ENCODE assay signal across 23 cellular contexts in the genomic region with DNA sequence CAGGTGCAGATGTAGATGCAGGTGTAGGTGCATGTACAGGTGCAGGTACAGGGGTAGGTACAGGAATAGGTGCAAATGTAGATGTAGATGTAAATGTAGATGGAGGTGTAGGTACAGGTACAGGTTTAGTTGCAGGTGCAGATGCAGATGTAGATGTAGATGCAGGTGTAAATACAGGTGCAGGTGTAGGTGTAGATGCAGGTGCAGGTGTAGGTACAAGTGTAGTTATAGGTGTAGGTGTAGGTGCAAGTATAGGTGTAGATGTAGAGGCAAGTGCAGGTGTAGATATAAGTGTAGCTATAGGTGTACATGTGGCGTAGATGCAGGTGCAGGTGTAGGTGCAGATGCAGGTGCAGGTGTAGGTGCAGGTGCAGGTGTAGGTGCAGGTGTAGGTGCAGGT. TPM values are rescaled to one million over a fixed set of nuclear protein-coding genes. Genes with fewer than 3 reads are reported as not detected.
A peak's percentile ranks its signal among the peaks of the same experiment; 100 is the strongest.
DNase-seq lines count a peak whose midpoint lies in the region; ATAC-seq and TF ChIP-seq lines count a peak whose summit lies in the region.
"Had no signal": no experiment of that assay in that cellular context is flagged by ENCODE, and none has a peak within 500 bp of the region (broad histone marks: within the 10 kb centered on the region; RNA-seq: fewer than 3 reads in every experiment).

No MANE protein-coding gene starts in this region.

- H3K36me3 Mint-ChIP-seq in neural progenitor cell, result no peaks in the 10 kb centered on the region
- H3K36me3 Mint-ChIP-seq: CD14-positive monocyte; CD4-positive, alpha-beta memory T cell; CD4-positive, CD25-positive, alpha-beta regulatory T cell; CD8-positive, alpha-beta memory T cell had no signal

- H3K27me3 ChIP-seq in RWPE2 (ENCODE audit: insufficient read depth, poor library complexity, severe bottlenecking) (peaks cover 35% of the 10 kb centered on the region), neural progenitor cell (peaks cover 76% of the 10 kb centered on the region), trophoblast cell (ENCODE audit: insufficient read depth, low read length) (no peaks in the 10 kb centered on the region), mammary epithelial cell (ENCODE audit: insufficient read depth, low read length) (peaks cover 3% of the 10 kb centered on the region)
- H3K27me3 ChIP-seq: BE2C, BLaER1 had no signal

- H3K23ac ChIP-seq in trophoblast cell (ENCODE audit: low read length), result no peak overlapping the region

- H3K9me3 ChIP-seq in RWPE2 (ENCODE audit: severe bottlenecking) (no peaks in the 10 kb centered on the region), neural progenitor cell (ENCODE audit: low read depth) (no peaks in the 10 kb centered on the region), trophoblast cell (ENCODE audit: insufficient read depth, low read depth, low read length) (peaks cover 10% of the 10 kb centered on the region), mammary epithelial cell (replicated peaks; ENCODE audit: insufficient read depth, low read length) (no peaks in the 10 kb centered on the region)
- H3K9me3 ChIP-seq: BE2C, BLaER1 had no signal

- no peak overlapping the region for H2BK12ac ChIP-seq in trophoblast cell (ENCODE audit: low read length)

- H3K27me3 Mint-ChIP-seq in neural progenitor cell (ENCODE audit: insufficient read depth, low read depth), result peaks cover 14% of the 10 kb centered on the region
- H3K27me3 Mint-ChIP-seq: CD4-positive, CD25-positive, alpha-beta regulatory T cell had no signal

- TF ChIP-seq CTCF in RWPE2 (IDR thresholded peaks at IDR 0.05; ENCODE audit: poor library complexity, severe bottlenecking) (no peak), neural progenitor cell (IDR thresholded peaks at IDR 0.05) (no peak), mammary epithelial cell (conservative IDR thresholded peaks at IDR 0.05 in 1 of 2, IDR thresholded peaks at IDR 0.05 in 1 of 2; ENCODE audit: extremely low read depth in 1 of 2, insufficient read depth in 1 of 2, low read depth in 1 of 2, low read length in 2 of 2) (no peak)

- H3K4ac ChIP-seq in trophoblast cell (ENCODE audit: low read depth, low read length), result no peak overlapping the region

- H2AFZ ChIP-seq in neural progenitor cell (replicated peaks), result no peak overlapping the region
- H2AFZ ChIP-seq in trophoblast cell (ENCODE audit: insufficient read depth, low read length, poor library complexity), result no peak overlapping the region
- no peak overlapping the region for H2AFZ ChIP-seq in mammary epithelial cell (ENCODE audit: low read depth, low read length)

- peak overlapping the region; percentile 6 for H3K27ac Mint-ChIP-seq in neural progenitor cell
- H3K27ac Mint-ChIP-seq: CD4-positive, CD25-positive, alpha-beta regulatory T cell; CD8-positive, alpha-beta memory T cell had no signal

- BruUV-seq in mammary epithelial cell (replicated peaks; lab: Mats Ljungman, UMichigan), result no TSS peak

- no peak overlapping the region for H2BK120ac ChIP-seq in trophoblast cell (ENCODE audit: insufficient read depth, low read length, poor library complexity)

- dilution Hi-C loops in mammary epithelial cell (cut with HindIII; ENCODE audit: low sequenced_read_pairs), result no loop called here

- no peak overlapping the region for H3K14ac ChIP-seq in trophoblast cell (ENCODE audit: low read length)

- H4K12ac ChIP-seq in trophoblast cell (ENCODE audit: low read depth, low read length), result no peak overlapping the region

- H3K9ac ChIP-seq in neural progenitor cell (no peak overlapping the region), trophoblast cell (ENCODE audit: low read length) (no peak overlapping the region), mammary epithelial cell (ENCODE audit: insufficient read depth, low read length) (no peak overlapping the region)
- H3K9ac ChIP-seq: BLaER1 had no signal

- no peak overlapping the region for H3K4me2 ChIP-seq in neural progenitor cell
- no peak overlapping the region for H3K4me2 ChIP-seq in trophoblast cell (ENCODE audit: low read length)
- H3K4me2 ChIP-seq in mammary epithelial cell (ENCODE audit: insufficient read depth, low read depth, low read length), result no peak overlapping the region
- H3K4me2 ChIP-seq: BLaER1 had no signal

- no peak overlapping the region for H4K8ac ChIP-seq in trophoblast cell (ENCODE audit: low read depth, low read length)

- ATAC-seq in RWPE2 (ENCODE audit: low read depth) (no peak), GM21526 (IDR thresholded peaks at IDR 0.05; ENCODE audit: low FRiP score, unreplicated experiment) (no peak)
- ATAC-seq: GM12878 had no signal

- H3K4me1 ChIP-seq in RWPE2 (ENCODE audit: insufficient read depth, poor library complexity, severe bottlenecking), result peaks cover 19% of the 10 kb centered on the region
- no peaks in the 10 kb centered on the region for H3K4me1 ChIP-seq in neural progenitor cell
- H3K4me1 ChIP-seq in trophoblast cell (ENCODE audit: control insufficient read depth in 1 of 2, insufficient read depth in 2 of 2, low read length in 2 of 2), result no peaks in the 10 kb centered on the region
- H3K4me1 ChIP-seq in mammary epithelial cell (ENCODE audit: insufficient read depth, low read length), result peaks cover 7% of the 10 kb centered on the region
- H3K4me1 ChIP-seq: BE2C, BLaER1 had no signal

- H2AK5ac ChIP-seq in trophoblast cell (ENCODE audit: low read length), result no peak overlapping the region

- H2BK5ac ChIP-seq in trophoblast cell (ENCODE audit: low read depth, low read length, poor library complexity), result no peak overlapping the region

- H3K4me3 ChIP-seq in RWPE2 (ENCODE audit: severe bottlenecking), result no peak overlapping the region
- H3K4me3 ChIP-seq in neural progenitor cell, result no peak overlapping the region
- peak overlapping the region; percentile 37 for H3K4me3 ChIP-seq in trophoblast cell (ENCODE audit: low read depth, low read length)
- H3K4me3 ChIP-seq in mammary epithelial cell (replicated peaks in 1 of 3; ENCODE audit: insufficient read depth in 1 of 3, low read depth in 2 of 3, low read length in 3 of 3), result no peak overlapping the region
- H3K4me3 ChIP-seq: BLaER1, GM12878 had no signal

- H3K9me3 Mint-ChIP-seq in neural progenitor cell, result no peaks in the 10 kb centered on the region

- in situ Hi-C loops in mammary epithelial cell (cut with MboI; ENCODE audit: low sequenced_read_pairs in 2 of 2), result no loop called here

- DNase-seq in RWPE2 (ENCODE audit: low spot score) (peak; percentile 47), neural progenitor cell (ENCODE audit: low spot score) (no peak), trophoblast cell (no peak), mammary epithelial cell (no peak), NCI-H2227 (lab: John Stamatoyannopoulos, UW; ENCODE audit: unreplicated experiment) (no peak)
- DNase-seq: 8988T; ACHN; BE2C; C1 segment of cervical spinal cord; CD4-positive, alpha-beta memory T cell; CD4-positive, CD25-positive, alpha-beta regulatory T cell; CD8-positive, alpha-beta memory T cell; COR-L47; DMS 273 treated with DMSO at 0.1 percent for 48 hours; DMS153; DMS53; DMS79; DND-41; GDM1 had no signal

- H3K27ac ChIP-seq in RWPE2 (ENCODE audit: poor library complexity, severe bottlenecking) (no peak overlapping the region), neural progenitor cell (no peak overlapping the region), trophoblast cell (ENCODE audit: low read depth, low read length) (no peak overlapping the region), mammary epithelial cell (ENCODE audit: insufficient read depth, low read depth, low read length) (no peak overlapping the region)
- H3K27ac ChIP-seq: BLaER1 had no signal

- CTCF ChIA-PET in mammary epithelial cell (lab: Charles Lee; ENCODE audit: low non-redundant PET), result no interaction called here

- peak overlapping the region; percentile 61 for H3K4me3 Mint-ChIP-seq in neural progenitor cell
- H3K4me3 Mint-ChIP-seq: CD14-positive monocyte; CD4-positive, alpha-beta memory T cell; CD4-positive, CD25-positive, alpha-beta regulatory T cell; CD8-positive, alpha-beta memory T cell had no signal

- H3K36me3 ChIP-seq in RWPE2 (ENCODE audit: low read depth), result no peaks in the 10 kb centered on the region
- no peaks in the 10 kb centered on the region for H3K36me3 ChIP-seq in neural progenitor cell
- H3K36me3 ChIP-seq in trophoblast cell (ENCODE audit: control insufficient read depth in 1 of 2, insufficient read depth in 2 of 2, low read length in 2 of 2), result no peaks in the 10 kb centered on the region
- no peaks in the 10 kb centered on the region for H3K36me3 ChIP-seq in mammary epithelial cell (ENCODE audit: insufficient read depth, low read length)
- H3K36me3 ChIP-seq: BE2C, BLaER1 had no signal

- H3K18ac ChIP-seq in trophoblast cell (ENCODE audit: low read length), result no peak overlapping the region

- H4K91ac ChIP-seq in trophoblast cell (ENCODE audit: low read depth, low read length), result no peak overlapping the region

- intact Hi-C loops in mammary epithelial cell (cut with micrococcal nuclease), result no loop called here

- no peaks in the 10 kb centered on the region for H3K79me2 ChIP-seq in neural progenitor cell (ENCODE audit: low read depth)
- H3K79me2 ChIP-seq in trophoblast cell (ENCODE audit: control insufficient read depth, insufficient read depth, low read length, poor library complexity), result no peaks in the 10 kb centered on the region
- no peaks in the 10 kb centered on the region for H3K79me2 ChIP-seq in mammary epithelial cell (ENCODE audit: insufficient read depth, low read length)

- H4K20me1 ChIP-seq in neural progenitor cell (ENCODE audit: low read depth) (no peaks in the 10 kb centered on the region), mammary epithelial cell (ENCODE audit: insufficient read depth, low read length) (no peaks in the 10 kb centered on the region)
- H4K20me1 ChIP-seq: BLaER1 had no signal

- no peaks in the 10 kb centered on the region for H3K79me1 ChIP-seq in trophoblast cell (ENCODE audit: low read length)

- no peaks in the 10 kb centered on the region for H3F3A ChIP-seq in neural progenitor cell (ENCODE audit: low read depth)

- WGBS in trophoblast cell (ENCODE audit: extremely low coverage, insufficient coverage, insufficient read length), result no CpG with 5 or more reads among the region's 1 CpG
- WGBS in mammary epithelial cell (ENCODE audit: low coverage, missing lambda C conversion rate), result 67% methylated on average over 1 of the region's 1 CpG

- peaks cover 11% of the 10 kb centered on the region for H3K4me1 Mint-ChIP-seq in neural progenitor cell
- H3K4me1 Mint-ChIP-seq: CD14-positive monocyte; CD4-positive, alpha-beta memory T cell; CD4-positive, CD25-positive, alpha-beta regulatory T cell; CD8-positive, alpha-beta memory T cell had no signal

RNA-seq across cellular contexts. Expression of gene CDH4, which starts 34.2 kb away (rescaled TPM):
- total RNA-seq in neural progenitor cell (ENCODE audit: low replicate concordance) (2.9 and 6.5 TPM in 2 replicates), mammary epithelial cell (10 to 100 TPM; 11.7 to 25.8 TPM)
- polyA plus RNA-seq in trophoblast cell (2013), result 0.33 and 0.42 TPM in 2 replicates
- polyA plus RNA-seq in mammary epithelial cell, result 11.5 TPM
- polyA minus RNA-seq in mammary epithelial cell, result 10.5 TPM
- total RNA-seq: CD8-positive, alpha-beta memory T cell; GM12878 had no signal
- polyA plus RNA-seq: CD14-positive monocyte, GM12878 had no signal
